Comparison of ENCODE assay signal across 1 cellular context in genomic region chr5:172770374-172770674, GRCh38.
TF ChIP-seq lines count a peak whose summit lies in the region.

No MANE protein-coding gene starts in this region.

TF ChIP-seq in GM23338, 12 proteins besides CTCF, POLR2A, EP300 and RAD21 (continued from another document):
- no peak for TF ChIP-seq REST (IDR thresholded peaks at IDR 0.05; ENCODE audit: unreplicated experiment)
- TF ChIP-seq ETS1 (IDR thresholded peaks at IDR 0.05), result no peak
- TF ChIP-seq EZH2phosphoT487 (IDR thresholded peaks at IDR 0.05; ENCODE audit: unreplicated experiment), result no peak
- no peak for TF ChIP-seq ZNF114 (CRISPR knock-in tag; IDR thresholded peaks at IDR 0.05)
- no peak for TF ChIP-seq ZNF331 (CRISPR knock-in tag; IDR thresholded peaks at IDR 0.05; ENCODE audit: low read depth)
- TF ChIP-seq EZH2 (IDR thresholded peaks at IDR 0.05; ENCODE audit: low read depth, unreplicated experiment), result no peak
- no peak for TF ChIP-seq CREB1 (CRISPR knock-in tag; IDR thresholded peaks at IDR 0.05; ENCODE audit: low read depth)
- TF ChIP-seq NANOG (IDR thresholded peaks at IDR 0.05; ENCODE audit: borderline replicate concordance), result no peak
- TF ChIP-seq JUNB (IDR thresholded peaks at IDR 0.05; ENCODE audit: unreplicated experiment), result no peak
- TF ChIP-seq STAT1 (IDR thresholded peaks at IDR 0.05; ENCODE audit: unreplicated experiment), result no peak
